ENCODE assay signal across 9 cellular contexts in genomic region chr17:27451906-27452305, GRCh38.
"Had no signal": no experiment of that assay in that cellular context is flagged by ENCODE, and none has a peak within 500 bp of the region (broad histone marks: within the 10 kb centered on the region; RNA-seq: fewer than 3 reads in every experiment).

No MANE protein-coding gene starts in this region.

- H3K4me1 ChIP-seq: HAP-1 had no signal

- H2AFZ ChIP-seq: GM23338 had no signal

- FAIRE-seq: H1, H54, HepG2 had no signal

- H3K27ac Mint-ChIP-seq: GM23338 had no signal

- ATAC-seq: GM23338, HCT116, HepG2 had no signal

- H3K4me2 ChIP-seq: GM23338, KMS-11 had no signal

- DNase-seq: KBM-7 had no signal

- H3K4me3 Mint-ChIP-seq: GM23338 had no signal

- H3K36me3 ChIP-seq: HAP-1 had no signal

- H3K9ac ChIP-seq: KMS-11 had no signal

- H3K4me3 ChIP-seq: GM23338, HAP-1 had no signal

- H3K27ac ChIP-seq: HL-60, KMS-11 had no signal

- H3K9me3 ChIP-seq: HAP-1 had no signal

- H3K9me3 Mint-ChIP-seq: GM23338 had no signal
